Comparison of ENCODE assay signal across 14 cellular contexts in the genomic region with DNA sequence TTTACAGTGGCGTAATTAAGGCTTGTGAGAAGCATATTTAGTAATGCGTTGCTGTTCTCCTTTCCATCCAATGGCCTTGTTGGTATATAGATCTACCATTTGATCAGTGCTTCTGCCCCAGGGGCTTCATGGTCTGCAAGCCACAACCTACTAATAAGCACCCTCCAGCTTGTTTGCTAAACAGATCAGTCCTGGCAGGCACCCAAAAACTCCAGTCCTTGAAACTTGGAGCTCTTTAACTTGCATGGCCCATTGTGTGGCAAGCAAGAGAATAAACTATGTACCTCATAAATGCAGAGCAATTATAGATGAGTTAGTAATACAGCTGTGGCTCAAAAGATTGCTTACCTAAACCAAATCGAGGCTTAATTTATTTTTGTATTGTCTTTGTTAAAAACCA.
DNase-seq lines count a peak whose midpoint lies in the region; ATAC-seq and TF ChIP-seq lines count a peak whose summit lies in the region.
"Had no signal": no experiment of that assay in that cellular context is flagged by ENCODE, and none has a peak within 500 bp of the region (broad histone marks: within the 10 kb centered on the region; RNA-seq: fewer than 3 reads in every experiment).

No MANE protein-coding gene starts in this region.

- ATAC-seq in HG03565 (IDR thresholded peaks at IDR 0.05; ENCODE audit: unreplicated experiment) (no peak), GM19324 (IDR thresholded peaks at IDR 0.05; ENCODE audit: low FRiP score, unreplicated experiment) (no peak)

- CTCF ChIA-PET in CD4-positive, alpha-beta memory T cell (lab: Charles Lee; ENCODE audit: partially characterized antibody): no interaction called here
- CTCF ChIA-PET in HEK293T (lab: Yijun Ruan, JAX): no interaction called here

- H3K27ac Mint-ChIP-seq in CD4-positive, alpha-beta memory T cell: no peak overlapping the region
- H3K27ac Mint-ChIP-seq: activated B cell treated with CpG ODN at 0.5 μM for 24 hours had no signal

- no peaks in the 10 kb centered on the region for H3K4me1 Mint-ChIP-seq in CD4-positive, alpha-beta memory T cell
- H3K4me1 Mint-ChIP-seq: activated B cell treated with CpG ODN at 0.5 μM for 24 hours had no signal

- H3K9me3 Mint-ChIP-seq in CD4-positive, alpha-beta memory T cell: no peaks in the 10 kb centered on the region
- H3K9me3 Mint-ChIP-seq: activated B cell treated with CpG ODN at 0.5 μM for 24 hours had no signal

- H3K27ac ChIP-seq in CD4-positive, alpha-beta memory T cell (ENCODE audit: low read depth, low read length): no peak overlapping the region
- H3K27ac ChIP-seq: uterus had no signal

- no peak overlapping the region for H3K4me3 Mint-ChIP-seq in CD4-positive, alpha-beta memory T cell
- H3K4me3 Mint-ChIP-seq: activated B cell treated with CpG ODN at 0.5 μM for 24 hours had no signal

- POLR2A ChIA-PET in CD4-positive, alpha-beta memory T cell (lab: Charles Lee; ENCODE audit: partially characterized antibody): no interaction called here
- POLR2A ChIA-PET in HEK293T (lab: Yijun Ruan, JAX): no interaction called here

- DNase-seq in COLO668 (lab: John Stamatoyannopoulos, UW; ENCODE audit: unreplicated experiment) (peak; percentile 95), NCI-H128 (lab: John Stamatoyannopoulos, UW; ENCODE audit: unreplicated experiment) (peak; percentile 92), NCI-H774 (lab: John Stamatoyannopoulos, UW) (peak; percentile 58), head of caudate nucleus (peak in 22 of 42 donors; percentile 6 to 55 (median 20)), HEK293T (ENCODE audit: extremely low spot score) (no peak)
- DNase-seq in CD4-positive, alpha-beta memory T cell: no peak
- DNase-seq: activated B cell treated with CpG ODN at 0.5 μM for 24 hours; activated T-cell treated with anti-CD3 and anti-CD28 coated beads, Interleukin-2, amount 50 U/mL, for 1 hour; effector CD4-positive, alpha-beta T cell; GF-D8; occipital lobe; uterus had no signal

- no peaks in the 10 kb centered on the region for H3K36me3 Mint-ChIP-seq in CD4-positive, alpha-beta memory T cell

- intact Hi-C loops in head of caudate nucleus (cut with DNase I): no loop called here
- intact Hi-C loops in CD4-positive, alpha-beta memory T cell (cut with micrococcal nuclease): no loop called here

- H3K4me3 ChIP-seq in CD4-positive, alpha-beta memory T cell (ENCODE audit: low read length in 2 of 2): no peak overlapping the region
- H3K4me3 ChIP-seq: uterus had no signal

- no peaks in the 10 kb centered on the region for H3K4me1 ChIP-seq in CD4-positive, alpha-beta memory T cell (ENCODE audit: insufficient read depth, low read length)
- H3K4me1 ChIP-seq: uterus had no signal

- no peaks in the 10 kb centered on the region for H3K9me3 ChIP-seq in CD4-positive, alpha-beta memory T cell (ENCODE audit: control insufficient read depth in 1 of 2, low read length in 2 of 2)
- H3K9me3 ChIP-seq: uterus had no signal

- peaks cover 0 to 2% of the 10 kb centered on the region in 2 donors for H3K27me3 Mint-ChIP-seq in CD4-positive, alpha-beta memory T cell

- no peaks in the 10 kb centered on the region for H3K27me3 ChIP-seq in CD4-positive, alpha-beta memory T cell (ENCODE audit: insufficient read depth, low read length)
- H3K27me3 ChIP-seq: uterus had no signal

- no peaks in the 10 kb centered on the region for H3K36me3 ChIP-seq in CD4-positive, alpha-beta memory T cell (ENCODE audit: insufficient read depth, low read length)
- H3K36me3 ChIP-seq: uterus had no signal

TF ChIP-seq in HEK293T, 16 proteins besides CTCF, POLR2A, EP300 and RAD21:
- no peak for TF ChIP-seq BHLHE40 (IDR thresholded peaks at IDR 0.05; ENCODE audit: borderline replicate concordance)
- TF ChIP-seq FOXK2 (IDR thresholded peaks at IDR 0.05): no peak
- TF ChIP-seq, protein P1, sequence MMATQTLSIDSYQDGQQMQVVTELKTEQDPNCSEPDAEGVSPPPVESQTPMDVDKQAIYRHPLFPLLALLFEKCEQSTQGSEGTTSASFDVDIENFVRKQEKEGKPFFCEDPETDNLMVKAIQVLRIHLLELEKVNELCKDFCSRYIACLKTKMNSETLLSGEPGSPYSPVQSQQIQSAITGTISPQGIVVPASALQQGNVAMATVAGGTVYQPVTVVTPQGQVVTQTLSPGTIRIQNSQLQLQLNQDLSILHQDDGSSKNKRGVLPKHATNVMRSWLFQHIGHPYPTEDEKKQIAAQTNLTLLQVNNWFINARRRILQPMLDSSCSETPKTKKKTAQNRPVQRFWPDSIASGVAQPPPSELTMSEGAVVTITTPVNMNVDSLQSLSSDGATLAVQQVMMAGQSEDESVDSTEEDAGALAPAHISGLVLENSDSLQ (IDR thresholded peaks at IDR 0.05): no peak
- TF ChIP-seq LEF1 (IDR thresholded peaks at IDR 0.05; ENCODE audit: borderline replicate concordance): no peak
- no peak for TF ChIP-seq ZNF384 (IDR thresholded peaks at IDR 0.05)
- TF ChIP-seq SUZ12 (IDR thresholded peaks at IDR 0.05): no peak
- no peak for TF ChIP-seq FOXM1 (IDR thresholded peaks at IDR 0.05; ENCODE audit: borderline replicate concordance)
- no peak for TF ChIP-seq ELF4 (IDR thresholded peaks at IDR 0.05)

Comparison
In these comparisons a context has a peak if more than half of its experiments do, and no peak if none do; other contexts are left out.
1. DNase-seq: peak in COLO668 (single experiment), NCI-H128 (single experiment), NCI-H774 (single experiment) and head of caudate nucleus (22 of 42); none in CD4-positive, alpha-beta memory T cell (0 of 5) and HEK293T (single experiment).